In the genomic region with DNA sequence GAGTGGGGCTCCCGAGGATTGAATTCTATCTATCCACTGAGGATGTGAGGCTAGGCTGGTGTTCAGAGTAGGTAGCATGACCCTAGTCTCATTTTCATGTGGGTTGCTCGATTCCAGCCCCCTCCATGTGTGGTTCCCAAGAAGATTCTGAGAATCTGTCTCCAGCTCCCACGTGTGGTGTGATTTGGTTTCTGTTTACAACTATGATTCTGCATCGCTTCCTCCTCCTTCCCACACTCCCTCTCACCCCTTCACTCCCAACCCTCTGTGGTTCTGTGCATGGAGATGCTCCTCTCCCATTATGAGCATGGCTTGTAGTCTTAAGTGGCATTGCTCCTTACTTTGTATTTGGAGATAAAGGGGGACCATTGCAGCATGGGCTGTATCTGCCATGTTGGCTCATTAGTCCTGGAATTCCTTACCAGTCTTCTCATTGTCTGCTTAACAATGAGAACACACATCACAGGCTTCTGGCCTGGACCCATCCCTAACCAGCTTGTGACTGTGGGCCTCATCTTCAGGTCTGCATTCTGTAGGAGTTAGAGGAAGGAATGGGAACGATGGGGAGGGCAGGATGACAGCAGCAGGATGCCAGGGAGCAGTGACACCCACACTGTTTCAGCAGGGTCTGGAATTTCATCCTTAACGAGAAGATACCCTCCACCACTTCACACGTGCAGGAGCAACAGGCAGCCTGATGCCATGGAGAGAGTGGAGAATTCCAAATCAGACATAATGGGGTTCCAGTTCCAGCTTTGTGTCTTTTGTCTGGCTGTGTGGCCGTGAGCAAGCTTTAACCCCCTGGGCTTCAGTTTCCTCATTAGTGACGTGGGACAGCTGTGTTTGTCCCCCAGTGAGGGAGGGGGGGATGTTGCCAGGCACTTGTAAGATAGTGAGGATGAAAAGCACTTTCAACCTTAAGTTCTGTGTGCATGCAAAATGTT, we compare ENCODE assay signal across 10 cellular contexts.
DNase-seq lines count a peak whose midpoint lies in the region; ATAC-seq, FAIRE-seq and TF ChIP-seq lines count a peak whose summit lies in the region.
"Had no signal": no experiment of that assay in that cellular context is flagged by ENCODE, and none has a peak within 500 bp of the region (broad histone marks: within the 10 kb centered on the region; RNA-seq: fewer than 3 reads in every experiment).

No MANE protein-coding gene starts in this region.

- no peak for DNase-seq in heart right ventricle
- no peak for DNase-seq in left ventricle myocardium superior
- DNase-seq in amniotic epithelial cell (ENCODE audit: low read depth), result peak; percentile 80
- DNase-seq in lung microvascular endothelial cell (ENCODE audit: low read depth in 2 of 2), result peak; percentile 57 to 77
- peak; percentile 40 for DNase-seq in urothelium cell line (ENCODE audit: low spot score)
- no peak for DNase-seq in psoas muscle
- DNase-seq in DMS153 (lab: John Stamatoyannopoulos, UW), result no peak
- no peak for DNase-seq in DMS114 treated with DMSO at 0.1 percent for 48 hours (lab: John Stamatoyannopoulos, UW; ENCODE audit: unreplicated experiment)
- DNase-seq: stimulated activated CD4-positive, alpha-beta T cell treated with anti-CD3 and anti-CD28 coated beads, Interleukin-1b, Interleukin-23, amount 100 ng/mL, for 48 hours had no signal

- no peaks in the 10 kb centered on the region for H3K27me3 ChIP-seq in heart right ventricle
- no peaks in the 10 kb centered on the region for H3K27me3 ChIP-seq in psoas muscle (ENCODE audit: insufficient read depth in 3 of 3, low read length in 2 of 3)

- 60 to 73% methylated on average over 9 of the region's 9 CpGs for WGBS in heart right ventricle, 2 donors
- 52 to 59% (median 53%) methylated on average over 9 of the region's 9 CpGs for WGBS in psoas muscle, 3 donors

- H3K36me3 ChIP-seq in heart right ventricle (peaks cover 0 to 23% (median 0%) of the 10 kb centered on the region in 9 donors), psoas muscle (ENCODE audit: insufficient read depth in 1 of 2, low read depth in 1 of 2) (peaks cover 3 to 17% of the 10 kb centered on the region in 2 donors)

- no peak for FAIRE-seq in urothelium cell line (lab: Jason Lieb, UNC)
- FAIRE-seq: TTC549 had no signal

- H3K27ac ChIP-seq in heart right ventricle (peak overlapping the region in 8 of 10 donors; percentile 23 to 70 (median 44)), psoas muscle (no peak overlapping the region)

- intact Hi-C loops in heart right ventricle (cut with DNase I), result loop anchor here in 1 of 10 donors (5.0 kb wide), 1 partner anchor 347 kb away; no protein-coding TSS in a partner anchor
- intact Hi-C loops in left ventricle myocardium superior (cut with micrococcal nuclease), result no loop called here
- intact Hi-C loops in psoas muscle (cut with DNase I), result no loop called here

- H3K4me1 ChIP-seq in heart right ventricle, result peaks cover 13 to 61% (median 44%) of the 10 kb centered on the region in 9 donors
- peaks cover 7% of the 10 kb centered on the region for H3K4me1 ChIP-seq in psoas muscle

- H3K9me3 ChIP-seq in heart right ventricle (no peaks in the 10 kb centered on the region), psoas muscle (no peaks in the 10 kb centered on the region)

- ATAC-seq in heart right ventricle (peak in 1 of 8 donors; percentile 17), left ventricle myocardium superior (no peak), psoas muscle (no peak)

- H3K4me3 ChIP-seq in heart right ventricle (no peak overlapping the region), psoas muscle (no peak overlapping the region)

- no peak for TF ChIP-seq CTCF in heart right ventricle (IDR thresholded peaks at IDR 0.05)
- TF ChIP-seq CTCF in psoas muscle (IDR thresholded peaks at IDR 0.05), result no peak

Comparison
In these comparisons a context has a peak if more than half of its experiments do, and no peak if none do; other contexts are left out.
1. DNase-seq: peak in amniotic epithelial cell (single experiment), lung microvascular endothelial cell (2 of 2) and urothelium cell line (single experiment); none in heart right ventricle (0 of 2), left ventricle myocardium superior (single experiment), psoas muscle (0 of 2), DMS153 (single experiment) and DMS114 treated with DMSO at 0.1 percent for 48 hours (single experiment).